ENCODE assay signal across 1 cellular context in the genomic region with DNA sequence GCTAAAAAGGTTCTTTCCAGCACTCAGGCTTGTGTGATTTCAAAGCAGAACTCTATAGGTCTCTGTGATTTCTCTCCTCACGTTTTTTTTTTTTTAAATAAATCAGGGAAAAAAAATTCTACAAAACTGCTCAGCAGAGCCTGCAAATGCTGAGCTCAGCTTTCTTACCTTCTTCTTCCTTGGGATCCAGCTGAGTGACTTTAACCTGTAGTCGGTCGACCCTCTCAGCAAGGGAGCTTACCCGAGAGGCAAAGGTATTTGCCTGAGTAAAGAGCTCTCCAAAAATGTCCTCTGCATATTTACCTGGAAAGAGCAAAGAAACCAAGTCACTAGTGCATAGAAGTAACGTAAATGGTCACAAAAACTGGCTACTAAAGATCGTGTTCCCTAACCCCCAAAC.
A peak's percentile ranks its signal among the peaks of the same experiment; 100 is the strongest.
TF ChIP-seq lines count a peak whose summit lies in the region.

No MANE protein-coding gene starts in this region.

TF ChIP-seq in H1, 55 proteins besides CTCF, POLR2A, EP300 and RAD21:
- TF ChIP-seq CBX5 (IDR thresholded peaks at IDR 0.05; ENCODE audit: low read depth, low read length) (no peak), CEBPB (IDR thresholded peaks at IDR 0.05; ENCODE audit: low read depth, low read length) (no peak), MAFK (IDR thresholded peaks at IDR 0.05; ENCODE audit: low read depth, low read length) (peak; percentile 90)
